In the genomic region with DNA sequence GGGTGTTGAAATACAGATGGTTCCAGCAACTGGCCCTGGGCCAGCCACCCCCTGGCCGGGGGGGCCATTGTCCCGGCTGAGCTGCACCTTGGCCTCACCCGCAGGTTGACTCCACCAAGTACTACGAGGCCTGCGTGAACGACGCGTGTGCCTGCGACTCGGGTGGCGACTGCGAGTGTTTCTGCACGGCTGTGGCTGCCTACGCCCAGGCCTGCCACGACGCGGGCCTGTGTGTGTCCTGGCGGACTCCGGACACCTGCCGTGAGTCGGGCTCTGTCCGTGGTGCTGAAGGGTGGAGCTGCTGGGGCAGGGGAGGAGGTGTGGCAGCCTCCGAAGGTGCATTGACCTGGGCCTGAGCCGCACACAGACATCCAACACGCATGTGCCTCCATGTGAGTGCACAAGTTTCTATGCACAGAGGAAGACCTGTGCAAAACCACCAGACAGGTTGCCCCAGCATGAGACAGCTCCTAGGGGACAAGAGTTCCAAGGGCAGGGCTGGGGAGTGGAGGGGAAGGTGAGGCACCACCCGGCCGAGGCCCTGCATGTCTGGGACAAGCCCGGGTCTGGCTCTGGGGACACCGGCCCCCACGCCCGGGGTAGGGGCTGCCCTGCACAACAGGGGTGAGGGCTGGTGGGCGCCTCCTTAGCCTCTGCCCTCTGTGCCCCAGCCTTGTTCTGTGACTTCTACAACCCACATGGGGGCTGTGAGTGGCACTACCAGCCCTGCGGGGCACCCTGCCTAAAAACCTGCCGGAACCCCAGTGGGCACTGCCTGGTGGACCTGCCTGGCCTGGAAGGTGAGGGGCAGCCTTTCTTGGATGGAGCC, we compare ENCODE assay signal across 1 cellular context.
TF ChIP-seq lines count a peak whose summit lies in the region.

No MANE protein-coding gene starts in this region.

TF ChIP-seq in HepG2, 621 proteins besides CTCF, POLR2A, EP300 and RAD21 (continued from another document and continues in another):
- TF ChIP-seq, protein P1, sequence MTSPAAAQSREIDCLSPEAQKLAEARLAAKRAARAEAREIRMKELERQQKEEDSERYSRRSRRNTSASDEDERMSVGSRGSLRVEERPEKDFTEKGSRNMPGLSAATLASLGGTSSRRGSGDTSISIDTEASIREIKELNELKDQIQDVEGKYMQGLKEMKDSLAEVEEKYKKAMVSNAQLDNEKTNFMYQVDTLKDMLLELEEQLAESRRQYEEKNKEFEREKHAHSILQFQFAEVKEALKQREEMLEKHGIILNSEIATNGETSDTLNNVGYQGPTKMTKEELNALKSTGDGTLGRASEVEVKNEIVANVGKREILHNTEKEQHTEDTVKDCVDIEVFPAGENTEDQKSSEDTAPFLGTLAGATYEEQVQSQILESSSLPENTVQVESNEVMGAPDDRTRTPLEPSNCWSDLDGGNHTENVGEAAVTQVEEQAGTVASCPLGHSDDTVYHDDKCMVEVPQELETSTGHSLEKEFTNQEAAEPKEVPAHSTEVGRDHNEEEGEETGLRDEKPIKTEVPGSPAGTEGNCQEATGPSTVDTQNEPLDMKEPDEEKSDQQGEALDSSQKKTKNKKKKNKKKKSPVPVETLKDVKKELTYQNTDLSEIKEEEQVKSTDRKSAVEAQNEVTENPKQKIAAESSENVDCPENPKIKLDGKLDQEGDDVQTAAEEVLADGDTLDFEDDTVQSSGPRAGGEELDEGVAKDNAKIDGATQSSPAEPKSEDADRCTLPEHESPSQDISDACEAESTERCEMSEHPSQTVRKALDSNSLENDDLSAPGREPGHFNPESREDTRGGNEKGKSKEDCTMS (CRISPR knock-in tag; conservative IDR thresholded peaks at IDR 0.05) = no peak; the same call in 1 of the 2 replicates
- TF ChIP-seq TFAP4 (IDR thresholded peaks at IDR 0.05; ENCODE audit: borderline replicate concordance, low read depth) (no peak), ZNF616 (CRISPR knock-in tag; IDR thresholded peaks at IDR 0.05; ENCODE audit: low read depth) (peak; percentile 67; the same call in 1 of the 2 replicates), ZNF225 (CRISPR knock-in tag; IDR thresholded peaks at IDR 0.05) (no peak; the same call in 1 of the 2 replicates), MTF2 (CRISPR knock-in tag; IDR thresholded peaks at IDR 0.05; ENCODE audit: borderline replicate concordance) (peak; percentile 47; the same call in 1 of the 2 replicates), MED1 (CRISPR knock-in tag; IDR thresholded peaks at IDR 0.05) (peak; percentile 31; the same call in 1 of the 2 replicates), ZNF557 (CRISPR knock-in tag; IDR thresholded peaks at IDR 0.05) (peak; percentile 89; the same call in 1 of the 2 replicates), TBX2 (CRISPR knock-in tag; IDR thresholded peaks at IDR 0.05; ENCODE audit: borderline replicate concordance) (peak; percentile 47; the same call in 1 of the 2 replicates), SNRNP70 (IDR thresholded peaks at IDR 0.05; ENCODE audit: low read depth, low read length) (no peak), ZNF512 (CRISPR knock-in tag; IDR thresholded peaks at IDR 0.05) (no peak), ZNF138 (CRISPR knock-in tag; IDR thresholded peaks at IDR 0.05; ENCODE audit: low read depth) (peak; percentile 76; the same call in 1 of the 2 replicates), TRIM24 (CRISPR knock-in tag; IDR thresholded peaks at IDR 0.05) (no peak), ZBTB7B (CRISPR knock-in tag; IDR thresholded peaks at IDR 0.05) (no peak), TCF12 (IDR thresholded peaks at IDR 0.05) (no peak), TCF12 (CRISPR knock-in tag; IDR thresholded peaks at IDR 0.05) (no peak), ZSCAN9 (CRISPR knock-in tag; IDR thresholded peaks at IDR 0.05; ENCODE audit: borderline replicate concordance) (peak; percentile 81), DRAP1 (CRISPR knock-in tag; IDR thresholded peaks at IDR 0.05) (no peak), SOX13 (IDR thresholded peaks at IDR 0.05) (no peak), SOX13 (CRISPR knock-in tag; conservative IDR thresholded peaks at IDR 0.05 in 1 of 2, IDR thresholded peaks at IDR 0.05 in 1 of 2) (peak in 1 of 2 experiments; percentile 24; a peak in 1 of 4 replicates), ZNF274 (CRISPR knock-in tag; IDR thresholded peaks at IDR 0.05) (peak; percentile 77; the same call in 1 of the 2 replicates), PCBP2 (optimal IDR thresholded peaks at IDR 0.05; ENCODE audit: low read depth, low read length, poor library complexity, severe bottlenecking) (no peak), ZNF709 (CRISPR knock-in tag; IDR thresholded peaks at IDR 0.05) (0 out of 2 replicates have a peak, but pooled peaks have one; percentile 35), ZBTB25 (CRISPR knock-in tag; IDR thresholded peaks at IDR 0.05) (0 out of 2 replicates have a peak, but pooled peaks have one; percentile 37), XBP1 (CRISPR knock-in tag; IDR thresholded peaks at IDR 0.05) (0 out of 2 replicates have a peak, but pooled peaks have one; percentile 55), GTF2F1 (IDR thresholded peaks at IDR 0.05; ENCODE audit: low read length) (no peak), SIX4 (CRISPR knock-in tag; IDR thresholded peaks at IDR 0.05) (0 out of 2 replicates have a peak, but pooled peaks have one; percentile 37), ZNF605 (CRISPR knock-in tag; IDR thresholded peaks at IDR 0.05) (peak; percentile 31; the same call in 1 of the 2 replicates), ARHGAP35 (CRISPR knock-in tag; IDR thresholded peaks at IDR 0.05; ENCODE audit: borderline replicate concordance) (0 out of 2 replicates have a peak, but pooled peaks have one; percentile 45), SMAD1 (CRISPR knock-in tag; IDR thresholded peaks at IDR 0.05; ENCODE audit: borderline replicate concordance, low read depth) (no peak), SP4 (CRISPR knock-in tag; IDR thresholded peaks at IDR 0.05) (0 out of 2 replicates have a peak, but pooled peaks have one; percentile 19), ELF3 (CRISPR knock-in tag; IDR thresholded peaks at IDR 0.05) (0 out of 2 replicates have a peak, but pooled peaks have one; percentile 46), ZNF547 (CRISPR knock-in tag; IDR thresholded peaks at IDR 0.05) (0 out of 2 replicates have a peak, but pooled peaks have one; percentile 26), SALL2 (CRISPR knock-in tag; IDR thresholded peaks at IDR 0.05) (0 out of 2 replicates have a peak, but pooled peaks have one; percentile 28), ZNF335 (CRISPR knock-in tag; IDR thresholded peaks at IDR 0.05) (0 out of 2 replicates have a peak, but pooled peaks have one; percentile 49), RARA (CRISPR knock-in tag; IDR thresholded peaks at IDR 0.05) (peak; percentile 50), PHF8 (CRISPR knock-in tag; IDR thresholded peaks at IDR 0.05) (no peak), TEAD3 (CRISPR knock-in tag; optimal IDR thresholded peaks at IDR 0.05; ENCODE audit: borderline replicate concordance) (no peak), ZNF333 (CRISPR knock-in tag; IDR thresholded peaks at IDR 0.05; ENCODE audit: borderline replicate concordance) (no peak), SMAD9 (CRISPR knock-in tag; IDR thresholded peaks at IDR 0.05) (peak; percentile 46; the same call in 1 of the 2 replicates), LBX2 (CRISPR knock-in tag; IDR thresholded peaks at IDR 0.05; ENCODE audit: borderline replicate concordance) (no peak), NCOA1 (CRISPR knock-in tag; IDR thresholded peaks at IDR 0.05) (no peak), ZNF569 (CRISPR knock-in tag; IDR thresholded peaks at IDR 0.05; ENCODE audit: borderline replicate concordance) (no peak), ZNF350 (CRISPR knock-in tag; IDR thresholded peaks at IDR 0.05; ENCODE audit: borderline replicate concordance, low read depth) (0 out of 2 replicates have a peak, but pooled peaks have one; percentile 25), ZNF256 (CRISPR knock-in tag; conservative IDR thresholded peaks at IDR 0.05) (no peak), SMAD3 (CRISPR knock-in tag; IDR thresholded peaks at IDR 0.05) (peak; percentile 77; the same call in 1 of the 2 replicates), ZNF775 (CRISPR knock-in tag; IDR thresholded peaks at IDR 0.05; ENCODE audit: borderline replicate concordance) (no peak), POGZ (CRISPR knock-in tag; IDR thresholded peaks at IDR 0.05) (no peak), MAZ (IDR thresholded peaks at IDR 0.05; ENCODE audit: borderline replicate concordance, low read depth, low read length) (no peak), MAZ (CRISPR knock-in tag; IDR thresholded peaks at IDR 0.05; ENCODE audit: low read depth) (peak; percentile 73), MYNN (CRISPR knock-in tag; IDR thresholded peaks at IDR 0.05; ENCODE audit: low read depth) (no peak), GABPB1 (CRISPR knock-in tag; IDR thresholded peaks at IDR 0.05) (peak; percentile 43; the same call in 1 of the 2 replicates), TMF1 (CRISPR knock-in tag; IDR thresholded peaks at IDR 0.05; ENCODE audit: low read depth) (peak; percentile 73; the same call in 1 of the 2 replicates), CBX5 (CRISPR knock-in tag; IDR thresholded peaks at IDR 0.05; ENCODE audit: borderline replicate concordance) (no peak), ZNF451 (CRISPR knock-in tag; IDR thresholded peaks at IDR 0.05) (0 out of 2 replicates have a peak, but pooled peaks have one; percentile 50), ZNF75D (CRISPR knock-in tag; IDR thresholded peaks at IDR 0.05; ENCODE audit: borderline replicate concordance) (peak; percentile 65; the same call in 1 of the 2 replicates)
- TF ChIP-seq, protein P2, sequence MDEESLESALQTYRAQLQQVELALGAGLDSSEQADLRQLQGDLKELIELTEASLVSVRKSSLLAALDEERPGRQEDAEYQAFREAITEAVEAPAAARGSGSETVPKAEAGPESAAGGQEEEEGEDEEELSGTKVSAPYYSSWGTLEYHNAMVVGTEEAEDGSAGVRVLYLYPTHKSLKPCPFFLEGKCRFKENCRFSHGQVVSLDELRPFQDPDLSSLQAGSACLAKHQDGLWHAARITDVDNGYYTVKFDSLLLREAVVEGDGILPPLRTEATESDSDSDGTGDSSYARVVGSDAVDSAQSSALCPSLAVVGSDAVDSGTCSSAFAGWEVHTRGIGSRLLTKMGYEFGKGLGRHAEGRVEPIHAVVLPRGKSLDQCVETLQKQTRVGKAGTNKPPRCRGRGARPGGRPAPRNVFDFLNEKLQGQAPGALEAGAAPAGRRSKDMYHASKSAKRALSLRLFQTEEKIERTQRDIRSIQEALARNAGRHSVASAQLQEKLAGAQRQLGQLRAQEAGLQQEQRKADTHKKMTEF (CRISPR knock-in tag; IDR thresholded peaks at IDR 0.05) = no peak
- TF ChIP-seq, protein P3, sequence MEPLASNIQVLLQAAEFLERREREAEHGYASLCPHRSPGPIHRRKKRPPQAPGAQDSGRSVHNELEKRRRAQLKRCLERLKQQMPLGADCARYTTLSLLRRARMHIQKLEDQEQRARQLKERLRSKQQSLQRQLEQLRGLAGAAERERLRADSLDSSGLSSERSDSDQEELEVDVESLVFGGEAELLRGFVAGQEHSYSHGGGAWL (CRISPR knock-in tag; IDR thresholded peaks at IDR 0.05) = peak; percentile 79; the same call in 1 of the 2 replicates
